In genomic region chr1:226467443-226467842, GRCh38 we compare ENCODE assay signal across 9 cellular contexts.
"Had no signal": no experiment of that assay in that cellular context is flagged by ENCODE, and none has a peak within 500 bp of the region (broad histone marks: within the 10 kb centered on the region; RNA-seq: fewer than 3 reads in every experiment).

No MANE protein-coding gene starts in this region.

- H3K4me1 Mint-ChIP-seq: GM23338 had no signal

- H3K4me3 Mint-ChIP-seq: GM23338, HFFc6, IgD-negative memory B cell had no signal

- ATAC-seq: GM23338, HCT116, HepG2 had no signal

- FAIRE-seq: HepG2 had no signal

- H3K27ac Mint-ChIP-seq: GM23338, HFFc6 had no signal

- H3K36me3 ChIP-seq: HAP-1 had no signal

- H3K27ac ChIP-seq: HL-60 had no signal

- H3K4me1 ChIP-seq: HAP-1 had no signal

- H3K4me3 ChIP-seq: GM23338, HAP-1 had no signal

- DNase-seq: H7, HFFc6, KBM-7 had no signal

- H3K4me2 ChIP-seq: GM23338 had no signal

- H2AFZ ChIP-seq: GM23338 had no signal

- H3K9me3 ChIP-seq: HAP-1 had no signal
